In the genomic region with DNA sequence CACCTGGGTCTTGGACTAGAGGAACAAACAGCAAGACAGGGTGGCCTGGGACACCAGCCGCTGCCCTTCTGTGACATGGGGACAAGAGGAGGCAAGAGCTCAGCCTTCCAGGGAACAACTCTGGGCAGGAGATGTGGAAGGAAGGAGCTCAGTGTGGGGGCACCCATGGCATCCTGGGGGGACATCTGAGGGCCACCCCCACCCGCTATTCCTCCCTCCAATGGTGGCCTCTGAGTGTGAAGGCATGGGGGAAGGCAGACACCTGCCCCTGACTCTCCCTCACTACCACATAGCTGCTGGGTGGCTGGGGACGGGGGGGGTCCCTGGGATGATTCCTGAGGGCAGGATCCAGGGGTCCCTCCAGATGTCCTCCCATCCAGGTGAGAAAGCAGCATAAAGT, we compare ENCODE assay signal across 15 cellular contexts. TPM values are rescaled to one million over a fixed set of nuclear protein-coding genes. Genes with fewer than 3 reads are reported as not detected.
"Had no signal": no experiment of that assay in that cellular context is flagged by ENCODE, and none has a peak within 500 bp of the region (broad histone marks: within the 10 kb centered on the region; RNA-seq: fewer than 3 reads in every experiment).

No MANE protein-coding gene starts in this region.

- DNase-seq: activated CD4-positive, CD25-positive, alpha-beta regulatory T cell treated with anti-CD3 and anti-CD28 coated beads, Interleukin-2, amount 50 U/mL, for 72 hours; activated CD8-positive, alpha-beta memory T cell treated with anti-CD3 and anti-CD28 coated beads for 24 hours; activated naive CD8-positive, alpha-beta T cell treated with anti-CD3 and anti-CD28 coated beads, Interleukin-2, amount 10 ng/mL, durations not matched to agents 7 days and 5 days; brain microvascular endothelial cell; cortex of kidney; effector CD4-positive, alpha-beta T cell; islet precursor cell; left lung; mammary epithelial cell; sigmoid colon; spleen; stimulated activated CD4-positive, alpha-beta T cell treated with anti-CD3 and anti-CD28 coated beads, Interleukin-1b, Interleukin-23, amount 100 ng/mL, for 48 hours; T-helper 9 cell had no signal

- H3K4me3 Mint-ChIP-seq: activated naive CD8-positive, alpha-beta T cell treated with anti-CD3 and anti-CD28 coated beads, Interleukin-2, amount 10 ng/mL, durations not matched to agents 7 days and 5 days had no signal

- ATAC-seq: left lung had no signal

RNA-seq across cellular contexts. Expression of gene APOBEC3A, which starts 29.2 kb away (rescaled TPM):
- total RNA-seq: activated naive CD8-positive, alpha-beta T cell treated with anti-CD3 and anti-CD28 coated beads, Interleukin-2, amount 10 ng/mL, durations not matched to agents 7 days and 5 days; glomerular endothelial cell; hepatocyte; mammary epithelial cell had no signal
